In the genomic region with DNA sequence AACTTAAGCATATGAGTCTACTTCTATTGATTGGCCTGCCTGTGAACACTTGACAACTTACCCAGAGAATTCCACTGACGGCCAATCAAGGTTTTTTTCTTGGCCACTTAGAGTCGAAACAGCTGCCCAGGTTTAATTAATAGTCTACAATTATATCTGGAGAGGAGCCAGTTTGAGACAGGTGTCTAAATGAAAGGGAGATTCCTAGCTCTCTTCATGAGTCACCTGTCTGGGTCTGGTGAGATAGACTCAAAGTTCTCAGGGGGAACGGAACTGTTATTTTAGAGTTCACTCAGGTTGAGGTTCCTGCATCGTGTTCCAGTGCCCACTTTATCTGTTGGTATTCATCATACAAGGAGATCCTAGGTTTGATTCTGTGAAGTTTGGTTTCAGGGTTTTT, we compare ENCODE assay signal across 18 cellular contexts.
DNase-seq lines count a peak whose midpoint lies in the region; ATAC-seq and TF ChIP-seq lines count a peak whose summit lies in the region.
"Had no signal": no experiment of that assay in that cellular context is flagged by ENCODE, and none has a peak within 500 bp of the region (broad histone marks: within the 10 kb centered on the region; RNA-seq: fewer than 3 reads in every experiment).

No MANE protein-coding gene starts in this region.

- ATAC-seq in GM21360 (IDR thresholded peaks at IDR 0.05; ENCODE audit: unreplicated experiment) (no peak), GM19324 (IDR thresholded peaks at IDR 0.05; ENCODE audit: low FRiP score, unreplicated experiment) (no peak)
- ATAC-seq: activated CD8-positive, alpha-beta memory T cell treated with anti-CD3 and anti-CD28 coated beads, Interleukin-2, amount 10 ng/mL, durations not matched to agents 7 days and 5 days had no signal

- DNase-seq in DMS53 (lab: John Stamatoyannopoulos, UW) (peak; percentile 78), NCI-H1436 treated with DMSO at 0.1 percent for 48 hours (lab: John Stamatoyannopoulos, UW) (peak; percentile 4), NCI-H510A (lab: John Stamatoyannopoulos, UW) (peak; percentile 4), epithelial cell of esophagus (ENCODE audit: low read depth) (peak; percentile 45), HuH-7.5 (ENCODE audit: low spot score) (no peak), NAMALWA (ENCODE audit: low spot score) (no peak)
- DNase-seq: activated CD4-positive, CD25-positive, alpha-beta regulatory T cell; activated CD8-positive, alpha-beta memory T cell treated with anti-CD3 and anti-CD28 coated beads, Interleukin-2, amount 10 ng/mL, durations not matched to agents 7 days and 5 days; amygdala; Caco-2; effector CD8-positive, alpha-beta T cell; GDM1; GOT3; KG1; SIG-M5; stimulated activated CD4-positive, alpha-beta T cell treated with anti-CD3 and anti-CD28 coated beads, Interleukin-12 subunit alpha, Interleukin-12 subunit beta, amount 100 ng/mL, for 4 hours had no signal

- TF ChIP-seq CTCF in epithelial cell of esophagus (IDR thresholded peaks at IDR 0.05; ENCODE audit: insufficient read depth, low read depth, low read length, missing control alignments), result no peak

- no peak overlapping the region for H3K4me3 ChIP-seq in epithelial cell of esophagus (ENCODE audit: low read length)

Comparison
In these comparisons a context has a peak if more than half of its experiments do, and no peak if none do; other contexts are left out.
1. DNase-seq: peak in DMS53 (single experiment), NCI-H1436 treated with DMSO at 0.1 percent for 48 hours (single experiment), NCI-H510A (single experiment) and epithelial cell of esophagus (single experiment); none in HuH-7.5 (single experiment) and NAMALWA (single experiment).